ENCODE assay signal across 8 cellular contexts in genomic region chr9:89428901-89429890, GRCh38.
DNase-seq lines count a peak whose midpoint lies in the region; ATAC-seq and TF ChIP-seq lines count a peak whose summit lies in the region.

No MANE protein-coding gene starts in this region.

- no peaks in the 10 kb centered on the region for H3K27me3 ChIP-seq in IMR-90 (ENCODE audit: control insufficient read depth, insufficient read depth, low read length)

- H3K23ac ChIP-seq in IMR-90 (ENCODE audit: low read depth, low read length): no peak overlapping the region

- peak; percentile 40 for TF ChIP-seq CTCF in 22Rv1 (IDR thresholded peaks at IDR 0.05)
- 0 out of 2 replicates have a peak, but pooled peaks have one; percentile 12 for TF ChIP-seq CTCF in IMR-90 (conservative IDR thresholded peaks at IDR 0.05; ENCODE audit: low read depth, low read length)

- H2AK9ac ChIP-seq in IMR-90 (replicated peaks; ENCODE audit: low read depth, low read length, poor library complexity): no peak overlapping the region

- H3K4me3 ChIP-seq in IMR-90 (ENCODE audit: insufficient read depth, low read depth, low read length): no peak overlapping the region

- TF ChIP-seq POLR2A in IMR-90 (IDR thresholded peaks at IDR 0.05; ENCODE audit: low read depth, low read length): no peak

- no peak overlapping the region for H2BK20ac ChIP-seq in IMR-90 (ENCODE audit: low read depth, low read length)

- H3K27ac ChIP-seq in 22Rv1 (no peak overlapping the region), IMR-90 (ENCODE audit: insufficient read depth, low read length) (no peak overlapping the region)

- TF ChIP-seq RAD21 in IMR-90 (IDR thresholded peaks at IDR 0.05; ENCODE audit: low read length): no peak

- H3K14ac ChIP-seq in IMR-90 (replicated peaks; ENCODE audit: low read depth, low read length): no peak overlapping the region

- H3K4me2 ChIP-seq in IMR-90 (ENCODE audit: low read depth, low read length): no peak overlapping the region

- H4K91ac ChIP-seq in IMR-90 (ENCODE audit: insufficient read depth, low read depth, low read length): no peak overlapping the region

- no TSS peak for BruUV-seq in IMR-90 (replicated peaks; lab: Mats Ljungman, UMichigan)

- H2AFZ ChIP-seq in IMR-90 (replicated peaks; ENCODE audit: low read length, poor library complexity): no peak overlapping the region

- in situ Hi-C loops in IMR-90 (cut with MboI; ENCODE audit: low sequenced_read_pairs): no loop called here

- peaks cover 15% of the 10 kb centered on the region for H3K4me1 ChIP-seq in IMR-90 (ENCODE audit: control insufficient read depth, insufficient read depth, low read length)

- no peak overlapping the region for H4K5ac ChIP-seq in IMR-90 (ENCODE audit: low read depth, low read length)

- DNase-seq in IMR-90: no peak
- DNase-seq in activated T-cell treated with anti-CD3 and anti-CD28 coated beads, Interleukin-2, amount 50 U/mL, for 1 hour: peak; percentile 65
- DNase-seq in iPS-NIHi7 (ENCODE audit: extremely low spot score): peak; percentile 79
- DNase-seq in EL: no peak

- no peaks in the 10 kb centered on the region for H4K20me1 ChIP-seq in IMR-90 (ENCODE audit: insufficient read depth, low read length)

- H3K56ac ChIP-seq in IMR-90 (ENCODE audit: extremely low read depth, insufficient read depth, low read length): no peak overlapping the region

- no peaks in the 10 kb centered on the region for H3K9me3 ChIP-seq in IMR-90 (ENCODE audit: control insufficient read depth, insufficient read depth, low read length)

- H3K4ac ChIP-seq in IMR-90 (ENCODE audit: low read depth, low read length): no peak overlapping the region

- no peak overlapping the region for H2BK5ac ChIP-seq in IMR-90 (ENCODE audit: low read depth, low read length, poor library complexity, severe bottlenecking)

- dilution Hi-C loops in IMR-90 (cut with HindIII; ENCODE audit: low sequenced_read_pairs, unreplicated experiment): no loop called here

- H3K36me3 ChIP-seq in IMR-90 (ENCODE audit: control insufficient read depth, insufficient read depth, low read length): no peaks in the 10 kb centered on the region

- CTCF ChIA-PET in IMR-90 (lab: Yijun Ruan, JAX): interaction anchor here (1.5 kb wide), 2 partner anchors 9 to 120 kb away, joined by 4 to 5 read pairs; no protein-coding TSS in a partner anchor

- H3K9me1 ChIP-seq in IMR-90 (ENCODE audit: insufficient read depth, low read length): peaks cover 12% of the 10 kb centered on the region

- H2BK120ac ChIP-seq in IMR-90 (ENCODE audit: low read depth, low read length): no peak overlapping the region

- H4K8ac ChIP-seq in IMR-90 (ENCODE audit: low read depth in 2 of 2, low read length in 2 of 2): no peak overlapping the region

- no peak overlapping the region for H3K9ac ChIP-seq in IMR-90 (ENCODE audit: low read depth, low read length)

- no peak overlapping the region for H2BK15ac ChIP-seq in IMR-90 (ENCODE audit: low read depth, low read length)

- POLR2A ChIA-PET in IMR-90 (lab: Charles Lee; ENCODE audit: unreplicated experiment): no interaction called here

- 89% methylated on average over 9 of the region's 25 CpGs; no CpG with 5 or more reads in 1 of the 2 experiments for WGBS in IMR-90 (ENCODE audit: extremely low coverage in 2 of 2, insufficient read length in 1 of 2), 2 experiments

- H2AK5ac ChIP-seq in IMR-90 (ENCODE audit: low read depth, low read length): no peak overlapping the region

- H3K18ac ChIP-seq in IMR-90 (ENCODE audit: low read depth, low read length): no peak overlapping the region

- no peaks in the 10 kb centered on the region for H3K79me1 ChIP-seq in IMR-90 (ENCODE audit: low read depth in 1 of 2, low read length in 2 of 2)

- no peak for ATAC-seq in IMR-90 (ENCODE audit: low read depth)
- ATAC-seq in GM21390 (IDR thresholded peaks at IDR 0.05; ENCODE audit: unreplicated experiment): no peak
- no peak for ATAC-seq in GM21381 (IDR thresholded peaks at IDR 0.05; ENCODE audit: unreplicated experiment)
- ATAC-seq in GM19463 (IDR thresholded peaks at IDR 0.05; ENCODE audit: unreplicated experiment): no peak

- intact Hi-C loops in IMR-90 (cut with micrococcal nuclease): no loop called here

TF ChIP-seq in IMR-90, 13 proteins besides CTCF, POLR2A, EP300 and RAD21:
- no peak for TF ChIP-seq ELK1 (IDR thresholded peaks at IDR 0.05; ENCODE audit: borderline replicate concordance, low read depth, low read length)
- no peak for TF ChIP-seq MAFK (IDR thresholded peaks at IDR 0.05; ENCODE audit: low read depth, low read length)
- no peak for TF ChIP-seq MXI1 (IDR thresholded peaks at IDR 0.05; ENCODE audit: borderline replicate concordance, low read depth, low read length)
- TF ChIP-seq MAZ (IDR thresholded peaks at IDR 0.05; ENCODE audit: borderline replicate concordance, low read depth, low read length): no peak
- no peak for TF ChIP-seq RCOR1 (IDR thresholded peaks at IDR 0.05; ENCODE audit: insufficient replicate concordance, low read length)
TF ChIP-seq in IMR-90: peak in this region for 0.

Comparison
In these comparisons a context has a peak if more than half of its experiments do, and no peak if none do; other contexts are left out.
1. DNase-seq: peak in activated T-cell treated with anti-CD3 and anti-CD28 coated beads, Interleukin-2, amount 50 U/mL, for 1 hour (single experiment) and iPS-NIHi7 (single experiment); none in IMR-90 (single experiment) and EL (single experiment).